Comparison of ENCODE assay signal across 8 cellular contexts in genomic region chr19:11873762-11874161, GRCh38. TPM values are rescaled to one million over a fixed set of nuclear protein-coding genes. Genes with fewer than 3 reads are reported as not detected.
"Had no signal": no experiment of that assay in that cellular context is flagged by ENCODE, and none has a peak within 500 bp of the region (broad histone marks: within the 10 kb centered on the region; RNA-seq: fewer than 3 reads in every experiment).

No MANE protein-coding gene starts in this region.

- H3K27me3 Mint-ChIP-seq: IgD-negative memory B cell had no signal

- DNase-seq: IMR-90, KBM-7, KG1 had no signal

- H3K4me3 Mint-ChIP-seq: IgD-negative memory B cell had no signal

- ATAC-seq: HepG2, K562 had no signal

- H3K27ac Mint-ChIP-seq: IgD-negative memory B cell had no signal

RNA-seq across cellular contexts. Expression of gene ZNF69, which starts 13.8 kb away (rescaled TPM):
- total RNA-seq: HT1080 had no signal

RNA-seq across cellular contexts. Expression of gene ZNF439, which starts 25.2 kb away (rescaled TPM):
- total RNA-seq: HT-29, HT1080 had no signal
